1 cellular context compared by ENCODE assay signal in the genomic region with DNA sequence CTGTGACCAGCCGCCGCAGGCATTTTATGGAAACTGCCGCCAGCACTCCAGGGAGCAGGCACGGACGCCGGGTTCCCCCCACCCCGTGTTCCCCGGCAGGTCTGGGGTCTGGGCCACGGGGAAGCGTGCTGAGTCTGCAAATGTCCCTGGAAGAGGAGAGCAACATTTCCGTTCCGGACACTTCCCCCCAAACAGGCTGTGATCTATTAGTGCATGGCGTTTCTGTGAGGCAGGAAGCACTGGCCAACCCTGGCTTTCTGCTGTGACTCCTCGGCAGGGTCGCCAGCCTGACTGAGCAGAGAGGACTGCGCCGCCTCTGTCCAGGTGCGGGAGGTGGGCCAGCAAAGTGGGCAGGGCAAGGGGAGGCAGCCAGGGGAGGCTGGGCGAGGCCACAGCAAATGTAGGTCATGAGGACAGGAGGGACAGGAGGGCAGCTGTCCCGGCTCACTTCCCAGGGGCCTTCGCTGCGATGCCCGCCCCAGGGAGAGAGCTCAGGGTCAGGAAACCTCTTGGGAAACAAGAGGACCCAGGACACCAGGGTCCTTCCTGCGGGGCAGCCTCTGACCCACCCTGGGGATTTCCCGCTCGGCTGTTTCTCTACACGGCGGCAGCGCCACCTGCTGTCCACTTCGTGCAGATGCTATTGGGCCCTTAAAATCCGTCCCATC.
TF ChIP-seq lines count a peak whose summit lies in the region.

No MANE protein-coding gene starts in this region.

TF ChIP-seq in HCT116, 20 proteins besides CTCF, POLR2A, EP300 and RAD21:
- TF ChIP-seq POLR2AphosphoS5 (IDR thresholded peaks at IDR 0.05; ENCODE audit: low read depth, low read length) (no peak), SIN3A (IDR thresholded peaks at IDR 0.05; ENCODE audit: low read depth) (no peak), ZNF274 (IDR thresholded peaks at IDR 0.05; ENCODE audit: low read depth, low read length) (no peak), EGR1 (IDR thresholded peaks at IDR 0.05; ENCODE audit: low read depth) (no peak), FOSL1 (IDR thresholded peaks at IDR 0.05; ENCODE audit: low read depth) (no peak), CEBPB (IDR thresholded peaks at IDR 0.05; ENCODE audit: low read depth) (no peak), JUND (IDR thresholded peaks at IDR 0.05) (no peak), EZH2 (IDR thresholded peaks at IDR 0.05) (no peak), CBX3 (IDR thresholded peaks at IDR 0.05; ENCODE audit: low read depth) (no peak), ELF1 (IDR thresholded peaks at IDR 0.05; ENCODE audit: borderline replicate concordance, low read depth) (no peak), SRF (IDR thresholded peaks at IDR 0.05; ENCODE audit: low read depth) (no peak), EZH2phosphoT487 (IDR thresholded peaks at IDR 0.05; ENCODE audit: borderline replicate concordance) (no peak), SP1 (IDR thresholded peaks at IDR 0.05; ENCODE audit: low read depth) (no peak)
- TF ChIP-seq, protein P1, sequence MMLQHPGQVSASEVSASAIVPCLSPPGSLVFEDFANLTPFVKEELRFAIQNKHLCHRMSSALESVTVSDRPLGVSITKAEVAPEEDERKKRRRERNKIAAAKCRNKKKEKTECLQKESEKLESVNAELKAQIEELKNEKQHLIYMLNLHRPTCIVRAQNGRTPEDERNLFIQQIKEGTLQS (IDR thresholded peaks at IDR 0.05) = no peak
- TF ChIP-seq, protein P2, sequence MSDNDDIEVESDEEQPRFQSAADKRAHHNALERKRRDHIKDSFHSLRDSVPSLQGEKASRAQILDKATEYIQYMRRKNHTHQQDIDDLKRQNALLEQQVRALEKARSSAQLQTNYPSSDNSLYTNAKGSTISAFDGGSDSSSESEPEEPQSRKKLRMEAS (IDR thresholded peaks at IDR 0.05) = no peak
TF ChIP-seq in HCT116: peak in this region for 0.
